ENCODE assay signal across 26 cellular contexts in genomic region chr9:19701274-19701673, GRCh38.
"Had no signal": no experiment of that assay in that cellular context is flagged by ENCODE, and none has a peak within 500 bp of the region (broad histone marks: within the 10 kb centered on the region; RNA-seq: fewer than 3 reads in every experiment).

No MANE protein-coding gene starts in this region.

- H3K4me1 ChIP-seq: esophagus squamous epithelium, prostate gland, right atrium auricular region, tibial nerve, upper lobe of left lung had no signal

- H3K36me3 Mint-ChIP-seq: immature natural killer cell; naive thymus-derived CD8-positive, alpha-beta T cell had no signal

- H3K27me3 ChIP-seq: esophagus squamous epithelium, right atrium auricular region, tibial nerve, upper lobe of left lung had no signal

- H3K27ac Mint-ChIP-seq: effector memory CD8-positive, alpha-beta T cell; immature natural killer cell; naive thymus-derived CD8-positive, alpha-beta T cell; nephron progenitor cell; stimulated activated naive CD8-positive, alpha-beta T cell treated with anti-CD3 and anti-CD28 coated beads, Interleukin-15, amount 100 ng/mL, for 72 hours had no signal

- H3K4me2 ChIP-seq: smooth muscle cell had no signal

- H3K9me3 ChIP-seq: esophagus squamous epithelium, prostate gland, right atrium auricular region, thoracic aorta, tibial nerve, upper lobe of left lung had no signal

- H3K4me1 Mint-ChIP-seq: immature natural killer cell; naive thymus-derived CD8-positive, alpha-beta T cell; stimulated activated naive CD8-positive, alpha-beta T cell treated with anti-CD3 and anti-CD28 coated beads, Interleukin-15, amount 100 ng/mL, for 72 hours had no signal

- ATAC-seq: effector memory CD8-positive, alpha-beta T cell; left lobe of liver; naive thymus-derived CD8-positive, alpha-beta T cell; sciatic nerve; stimulated activated naive CD8-positive, alpha-beta T cell treated with anti-CD3 and anti-CD28 coated beads, Interleukin-15, amount 100 ng/mL, for 72 hours had no signal

- H3K27ac ChIP-seq: coronary artery, esophagus squamous epithelium, prostate gland, right atrium auricular region, thoracic aorta, tibial nerve, upper lobe of left lung had no signal

- H3K4me3 Mint-ChIP-seq: effector memory CD8-positive, alpha-beta T cell; immature natural killer cell; naive thymus-derived CD8-positive, alpha-beta T cell; nephron progenitor cell; stimulated activated naive CD8-positive, alpha-beta T cell treated with anti-CD3 and anti-CD28 coated beads, Interleukin-15, amount 100 ng/mL, for 72 hours had no signal

- H3K27me3 Mint-ChIP-seq: effector memory CD8-positive, alpha-beta T cell; stimulated activated naive CD8-positive, alpha-beta T cell treated with anti-CD3 and anti-CD28 coated beads, Interleukin-15, amount 100 ng/mL, for 72 hours had no signal

- H3K36me3 ChIP-seq: esophagus squamous epithelium, prostate gland, right atrium auricular region, thoracic aorta, tibial nerve, upper lobe of left lung had no signal

- DNase-seq: dermis blood vessel endothelial cell; effector memory CD8-positive, alpha-beta T cell; erythroblast; esophagus squamous epithelium; foreskin melanocyte; immature natural killer cell; islet precursor cell; kidney glomerular epithelial cell; naive thymus-derived CD8-positive, alpha-beta T cell; nephron progenitor cell; nucleus accumbens; stimulated activated CD4-positive, alpha-beta T cell treated with anti-CD3 and anti-CD28 coated beads, Interleukin-12 subunit alpha, Interleukin-12 subunit beta, amount 100 ng/mL, for 4 hours; stimulated activated CD4-positive, alpha-beta T cell treated with anti-CD3 and anti-CD28 coated beads, Interleukin-1b, Interleukin-23, amount 100 ng/mL, for 48 hours; stimulated activated CD4-positive, alpha-beta T cell treated with anti-CD3 and anti-CD28 coated beads, Interleukin-4, amount 100 ng/mL, for 1 hour; stimulated activated CD8-positive, alpha-beta memory T cell treated with anti-CD3 and anti-CD28 coated beads, Interleukin-4, amount 100 ng/mL, for 48 hours; stimulated activated naive CD4-positive, alpha-beta T cell; stimulated activated naive CD8-positive, alpha-beta T cell treated with anti-CD3 and anti-CD28 coated beads, Interleukin-15, amount 100 ng/mL, for 72 hours; upper lobe of left lung had no signal

- H3K4me3 ChIP-seq: coronary artery, esophagus squamous epithelium, prostate gland, right atrium auricular region, smooth muscle cell, thoracic aorta, tibial nerve, upper lobe of left lung had no signal

- H3K9me3 Mint-ChIP-seq: effector memory CD8-positive, alpha-beta T cell; stimulated activated naive CD8-positive, alpha-beta T cell treated with anti-CD3 and anti-CD28 coated beads, Interleukin-15, amount 100 ng/mL, for 72 hours had no signal
